ENCODE assay signal across 8 cellular contexts in genomic region chr10:100997364-100998182, GRCh38. TPM values are rescaled to one million over a fixed set of nuclear protein-coding genes. Genes with fewer than 3 reads are reported as not detected.
DNase-seq lines count a peak whose midpoint lies in the region; ATAC-seq and TF ChIP-seq lines count a peak whose summit lies in the region.

No MANE protein-coding gene starts in this region.

- peak; percentile 40 for ATAC-seq in HG03025 (IDR thresholded peaks at IDR 0.05; ENCODE audit: low FRiP score, unreplicated experiment)

- no peaks in the 10 kb centered on the region for H3K9me3 Mint-ChIP-seq in endothelial cell (ENCODE audit: unreplicated experiment)

- H3K4me3 Mint-ChIP-seq in endothelial cell (ENCODE audit: unreplicated experiment) = peak overlapping the region; percentile 95

- H3K4me1 Mint-ChIP-seq in endothelial cell (ENCODE audit: unreplicated experiment) = peaks cover 32% of the 10 kb centered on the region

- peak overlapping the region; percentile 86 for H3K27ac Mint-ChIP-seq in endothelial cell (ENCODE audit: unreplicated experiment)

- peaks cover 8% of the 10 kb centered on the region for H3K36me3 Mint-ChIP-seq in endothelial cell (ENCODE audit: low read depth, unreplicated experiment)

- H3K27me3 Mint-ChIP-seq in endothelial cell (ENCODE audit: unreplicated experiment) = peaks cover 10% of the 10 kb centered on the region

- peak; percentile 93 for TF ChIP-seq CTCF in endothelial cell (IDR thresholded peaks at IDR 0.05; ENCODE audit: unreplicated experiment)

- peak; percentile 25 for DNase-seq in NCI-H1105 treated with DMSO at 0.1 percent for 48 hours (lab: John Stamatoyannopoulos, UW)
- no peak for DNase-seq in NCI-H1105 (lab: John Stamatoyannopoulos, UW)
- DNase-seq in NCI-H82 treated with DMSO at 0.1 percent for 48 hours (lab: John Stamatoyannopoulos, UW; ENCODE audit: unreplicated experiment) = peak; percentile 39
- peak; percentile 71 for DNase-seq in activated CD8-positive, alpha-beta memory T cell treated with anti-CD3 and anti-CD28 coated beads, Interleukin-2, amount 50 U/mL, for 4 hours
- DNase-seq in endothelial cell (ENCODE audit: low spot score) = peak; percentile 91
- DNase-seq in midbrain (lab: John Stamatoyannopoulos, UW) = peak; percentile 81
- DNase-seq in stimulated activated CD8-positive, alpha-beta memory T cell treated with anti-CD3 and anti-CD28 coated beads, Interleukin-2, amount 100 ng/mL, for 48 hours (ENCODE audit: low read depth in 2 of 2) = peak; percentile 67 to 73

RNA-seq across cellular contexts. Expression of gene LZTS2, which starts 2.0 kb away (rescaled TPM):
- 52.2 TPM for total RNA-seq in endothelial cell (ENCODE audit: unreplicated experiment)

RNA-seq across cellular contexts. Expression of gene TWNK, which starts 10.2 kb away (rescaled TPM):
- total RNA-seq in endothelial cell (ENCODE audit: unreplicated experiment) = 10.5 TPM

RNA-seq across cellular contexts. Expression of gene MRPL43, which starts 10.3 kb away (rescaled TPM):
- 51.8 TPM for total RNA-seq in endothelial cell (ENCODE audit: unreplicated experiment)

RNA-seq across cellular contexts. Expression of gene SEMA4G, which starts 28.3 kb away (rescaled TPM):
- 8.0 TPM for total RNA-seq in endothelial cell (ENCODE audit: unreplicated experiment)

RNA-seq across cellular contexts. Expression of gene PDZD7, which starts 33.4 kb away (rescaled TPM):
- total RNA-seq in endothelial cell (ENCODE audit: unreplicated experiment) = 0.54 TPM
